In the genomic region with DNA sequence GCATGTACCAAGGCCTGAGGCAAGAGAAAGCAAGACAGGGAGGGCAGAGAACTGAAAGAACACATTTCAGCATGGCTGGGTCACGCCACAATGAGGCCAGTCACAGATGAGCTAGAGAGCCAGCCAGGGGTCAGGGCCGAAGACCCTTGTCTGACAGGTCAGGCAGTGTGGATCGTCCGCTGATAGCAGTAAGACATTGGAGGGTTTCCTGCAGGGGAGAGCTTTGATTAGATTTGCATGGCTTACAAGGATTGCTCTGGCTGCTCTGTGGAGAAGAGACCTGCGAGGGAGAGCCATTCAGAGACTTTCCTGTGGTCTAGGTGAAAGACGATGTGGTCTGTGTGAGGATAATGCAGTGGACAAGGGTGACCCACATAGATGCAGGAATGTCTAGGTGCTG, we compare ENCODE assay signal across 27 cellular contexts.
DNase-seq lines count a peak whose midpoint lies in the region; ATAC-seq, FAIRE-seq and TF ChIP-seq lines count a peak whose summit lies in the region.
"Had no signal": no experiment of that assay in that cellular context is flagged by ENCODE, and none has a peak within 500 bp of the region (broad histone marks: within the 10 kb centered on the region; RNA-seq: fewer than 3 reads in every experiment).

No MANE protein-coding gene starts in this region.

- intact Hi-C loops in GM12878 (cut with micrococcal nuclease; ENCODE audit: unreplicated experiment) (no loop called here), MCF 10A (cut with micrococcal nuclease) (no loop called here)

- no peak for TF ChIP-seq RAD21 in GM12878 (IDR thresholded peaks at IDR 0.05; ENCODE audit: insufficient read depth, low read depth, low read length)

- H3K36me3 ChIP-seq in GM12878 (ENCODE audit: control insufficient read depth in 2 of 2, insufficient read depth in 2 of 2, low read length in 1 of 2), result no peaks in the 10 kb centered on the region
- H3K36me3 ChIP-seq in trophoblast cell (ENCODE audit: control insufficient read depth in 1 of 2, insufficient read depth in 2 of 2, low read length in 2 of 2), result no peaks in the 10 kb centered on the region

- ATAC-seq in GM12878, result peak; percentile 69
- ATAC-seq in foreskin keratinocyte, result no peak
- ATAC-seq in GM19455 (IDR thresholded peaks at IDR 0.05; ENCODE audit: unreplicated experiment), result no peak
- ATAC-seq: GM23338, PC-3 had no signal

- no peak overlapping the region for H3K14ac ChIP-seq in trophoblast cell (ENCODE audit: low read length)

- H3K27ac ChIP-seq in GM12878 (ENCODE audit: control insufficient read depth, insufficient read depth) (no peak overlapping the region), trophoblast cell (ENCODE audit: low read depth, low read length) (no peak overlapping the region), foreskin keratinocyte (no peak overlapping the region)

- H3K9me3 Mint-ChIP-seq in MCF 10A (ENCODE audit: unreplicated experiment), result peaks cover 7% of the 10 kb centered on the region
- H3K9me3 Mint-ChIP-seq: CD8-positive, alpha-beta memory T cell; GM23338; H9; HFFc6 had no signal

- no peak overlapping the region for H4K91ac ChIP-seq in trophoblast cell (ENCODE audit: low read depth, low read length)

- H4K8ac ChIP-seq in trophoblast cell (ENCODE audit: low read depth, low read length), result no peak overlapping the region

- no peak for TF ChIP-seq POLR2A in GM12878 (IDR thresholded peaks at IDR 0.05; ENCODE audit: low read depth, low read length)

- H3K9ac ChIP-seq in GM12878 (ENCODE audit: control insufficient read depth, insufficient read depth, low read length), result no peak overlapping the region
- H3K9ac ChIP-seq in trophoblast cell (ENCODE audit: low read length), result no peak overlapping the region
- H3K9ac ChIP-seq: SK-N-SH had no signal

- no peak overlapping the region for H2BK120ac ChIP-seq in trophoblast cell (ENCODE audit: insufficient read depth, low read length, poor library complexity)

- H3K36me3 Mint-ChIP-seq in MCF 10A (ENCODE audit: insufficient read depth, unreplicated experiment), result no peaks in the 10 kb centered on the region

- H3K9me3 ChIP-seq in GM12878 (replicated peaks; ENCODE audit: control insufficient read depth, insufficient read depth, low read length) (no peaks in the 10 kb centered on the region), trophoblast cell (ENCODE audit: insufficient read depth, low read depth, low read length) (peaks cover 1% of the 10 kb centered on the region)
- H3K9me3 ChIP-seq: SK-N-SH had no signal

- H3K4me2 ChIP-seq in GM12878 (ENCODE audit: control insufficient read depth, insufficient read depth) (peak overlapping the region; percentile 63), trophoblast cell (ENCODE audit: low read length) (no peak overlapping the region)
- H3K4me2 ChIP-seq: GM23338, SK-N-SH had no signal

- peak in 1 of 2 experiments; percentile 37; a peak in 1 of 4 replicates for TF ChIP-seq EP300 in GM12878 (IDR thresholded peaks at IDR 0.05; ENCODE audit: borderline replicate concordance in 1 of 2, control insufficient read depth in 1 of 2, low read depth in 2 of 2, low read length in 2 of 2)

- H3K18ac ChIP-seq in trophoblast cell (ENCODE audit: low read length), result no peak overlapping the region

- peak; percentile 89 for FAIRE-seq in GM19239 (lab: Jason Lieb, UNC)
- no peak for FAIRE-seq in GM12878 (lab: Jason Lieb, UNC)

- no peak overlapping the region for H3K4me3 Mint-ChIP-seq in MCF 10A (ENCODE audit: unreplicated experiment)
- H3K4me3 Mint-ChIP-seq: CD8-positive, alpha-beta memory T cell; GM23338; H9; HFFc6 had no signal

- H3K79me1 ChIP-seq in trophoblast cell (ENCODE audit: low read length), result no peaks in the 10 kb centered on the region

- POLR2A ChIA-PET in GM12878 (lab: Charles Lee) (interaction anchor here (0.6 to 5.9 kb wide), 7 partner anchors 18 to 176 kb away, joined by 3 to 51 read pairs (median 5); no protein-coding TSS in a partner anchor), MCF 10A (lab: Yijun Ruan, JAX) (no interaction called here)

- SMC1A ChIA-PET in GM12878 (lab: Charles Lee; ENCODE audit: uncharacterized antibody, unreplicated experiment), result interaction anchor here (0.6 to 8.8 kb wide), 22 partner anchors 11 to 190 kb away, joined by 3 to 188 read pairs (median 4); no protein-coding TSS in a partner anchor

- no peak overlapping the region for H2BK12ac ChIP-seq in trophoblast cell (ENCODE audit: low read length)

- H3K79me2 ChIP-seq in GM12878 (ENCODE audit: control insufficient read depth, insufficient read depth, low read length) (no peaks in the 10 kb centered on the region), trophoblast cell (ENCODE audit: control insufficient read depth, insufficient read depth, low read length, poor library complexity) (no peaks in the 10 kb centered on the region)

- H3K27ac Mint-ChIP-seq in MCF 10A (ENCODE audit: low read depth, unreplicated experiment), result no peak overlapping the region
- H3K27ac Mint-ChIP-seq: GM23338, H9, HFFc6 had no signal

- no peak overlapping the region for H2AFZ ChIP-seq in GM12878 (ENCODE audit: control insufficient read depth, low read depth, low read length)
- H2AFZ ChIP-seq in trophoblast cell (ENCODE audit: insufficient read depth, low read length, poor library complexity), result no peak overlapping the region
- H2AFZ ChIP-seq: GM23338 had no signal

- CTCF ChIA-PET in GM12878 (lab: Yijun Ruan, JAX) (interaction anchor here (1.1 to 5.5 kb wide), 9 partner anchors 11 to 163 kb away, joined by 3 to 53 read pairs (median 5); no protein-coding TSS in a partner anchor), MCF 10A (lab: Yijun Ruan, JAX) (interaction anchor here (0.5 to 1.1 kb wide), 2 partner anchors 16 to 96 kb away, joined by 3 to 4 read pairs; no protein-coding TSS in a partner anchor)

- H4K12ac ChIP-seq in trophoblast cell (ENCODE audit: low read depth, low read length), result no peak overlapping the region

- TF ChIP-seq CTCF in GM12878 (IDR thresholded peaks at IDR 0.05 in 2 of 3, conservative IDR thresholded peaks at IDR 0.05 in 1 of 3; ENCODE audit: control insufficient read depth in 2 of 3, extremely low read depth in 1 of 3, insufficient read depth in 1 of 3, low read depth in 3 of 3, low read length in 3 of 3) (no peak), foreskin keratinocyte (conservative IDR thresholded peaks at IDR 0.05) (no peak), MCF 10A (IDR thresholded peaks at IDR 0.05; ENCODE audit: unreplicated experiment) (no peak)

- H3K4me1 Mint-ChIP-seq in MCF 10A (ENCODE audit: insufficient read depth, unreplicated experiment), result no peaks in the 10 kb centered on the region
- H3K4me1 Mint-ChIP-seq: GM23338, H9 had no signal

- no peak for DNase-seq in GM19239 (ENCODE audit: insufficient read length, low spot score)
- no peak for DNase-seq in GM12878 (ENCODE audit: low read depth, low spot score)
- DNase-seq in iPS-NIHi7 (ENCODE audit: extremely low spot score), result peak; percentile 7
- no peak for DNase-seq in trophoblast cell
- DNase-seq in foreskin keratinocyte, result no peak
- no peak for DNase-seq in Kasumi-1 (lab: John Stamatoyannopoulos, UW)
- DNase-seq in MCF 10A (ENCODE audit: unreplicated experiment), result no peak
- DNase-seq: C1 segment of cervical spinal cord; CD8-positive, alpha-beta memory T cell; DMS 273 treated with DMSO at 0.1 percent for 48 hours; DMS79; EL; GDM1; H9; HFFc6; KBM-7; NCI-H1092; NCI-H1417 treated with DMSO at 0.1 percent for 48 hours; NCI-H187; NCI-H2171 treated with DMSO at 0.1 percent for 48 hours; NCI-H345; NCI-H510A treated with DMSO at 0.1 percent for 48 hours; NCI-H748 treated with DMSO at 0.1 percent for 48 hours; PC-3; SK-N-SH had no signal

- H3K4me3 ChIP-seq in GM12878 (no peak overlapping the region), trophoblast cell (ENCODE audit: low read depth, low read length) (peak overlapping the region; percentile 9)
- H3K4me3 ChIP-seq: GM23338 had no signal

- 50% methylated on average over 6 of the region's 6 CpGs for WGBS in GM12878 (ENCODE audit: insufficient coverage, insufficient replicate concordance, low lambda C conversion rate, missing lambda C conversion rate)
- no CpG with 5 or more reads among the region's 6 CpGs for WGBS in trophoblast cell (ENCODE audit: extremely low coverage, insufficient coverage, insufficient read length)

- H3K4me1 ChIP-seq in GM12878 (ENCODE audit: control insufficient read depth, insufficient read depth, low read length) (peaks cover 46% of the 10 kb centered on the region), trophoblast cell (ENCODE audit: control insufficient read depth in 1 of 2, insufficient read depth in 2 of 2, low read length in 2 of 2) (peaks cover 5 to 7% of the 10 kb centered on the region in 2 experiments), foreskin keratinocyte (no peaks in the 10 kb centered on the region)

- no peaks in the 10 kb centered on the region for H3K27me3 ChIP-seq in GM12878 (replicated peaks in 1 of 2; ENCODE audit: control insufficient read depth in 2 of 2, insufficient read depth in 2 of 2, low read length in 1 of 2)
- H3K27me3 ChIP-seq in trophoblast cell (ENCODE audit: insufficient read depth, low read length), result no peaks in the 10 kb centered on the region
- H3K27me3 ChIP-seq in foreskin keratinocyte, result peaks cover 25% of the 10 kb centered on the region

- RAD21 ChIA-PET in GM12878 (lab: Charles Lee; ENCODE audit: unreplicated experiment), result interaction anchor here (0.9 to 8.1 kb wide), 13 partner anchors 13 to 191 kb away, joined by 3 to 157 read pairs (median 6); no protein-coding TSS in a partner anchor

- in situ Hi-C loops in GM12878 (cut with MboI), result no loop called here

- no peaks in the 10 kb centered on the region for H4K20me1 ChIP-seq in GM12878 (ENCODE audit: control insufficient read depth, insufficient read depth)

- H3K4ac ChIP-seq in trophoblast cell (ENCODE audit: low read depth, low read length), result no peak overlapping the region

- no peak overlapping the region for H2BK5ac ChIP-seq in trophoblast cell (ENCODE audit: low read depth, low read length, poor library complexity)

- H3K27me3 Mint-ChIP-seq in MCF 10A (ENCODE audit: insufficient read depth, unreplicated experiment), result peaks cover 14% of the 10 kb centered on the region

- BruUV-seq in GM12878 (replicated peaks; lab: Mats Ljungman, UMichigan), result no TSS peak
- no TSS peak for BruUV-seq in MCF 10A (replicated peaks; lab: Mats Ljungman, UMichigan)

- H3K23ac ChIP-seq in trophoblast cell (ENCODE audit: low read length), result no peak overlapping the region

- no peak overlapping the region for H2AK5ac ChIP-seq in trophoblast cell (ENCODE audit: low read length)

TF ChIP-seq in GM12878, 131 proteins besides CTCF, POLR2A, EP300 and RAD21 (continues in another document):
- TF ChIP-seq ZZZ3 (IDR thresholded peaks at IDR 0.05; ENCODE audit: control insufficient read depth, insufficient read length, low read depth) (no peak), BMI1 (IDR thresholded peaks at IDR 0.05; ENCODE audit: borderline replicate concordance) (peak; percentile 51; the same call in 1 of the 2 replicates), MTA3 (IDR thresholded peaks at IDR 0.05; ENCODE audit: borderline replicate concordance, low read length) (no peak), IKZF1 (conservative IDR thresholded peaks at IDR 0.05) (peak; percentile 81), FOXK2 (IDR thresholded peaks at IDR 0.05) (no peak), MTA2 (IDR thresholded peaks at IDR 0.05; ENCODE audit: low read depth) (peak; percentile 69), TAF1 (IDR thresholded peaks at IDR 0.05; ENCODE audit: borderline replicate concordance, low read depth, low read length) (no peak)
